18 cellular contexts compared by ENCODE assay signal in genomic region chr11:72406536-72407507, GRCh38.
"Had no signal": no experiment of that assay in that cellular context is flagged by ENCODE, and none has a peak within 500 bp of the region (broad histone marks: within the 10 kb centered on the region; RNA-seq: fewer than 3 reads in every experiment).

No MANE protein-coding gene starts in this region.

- H3K27ac Mint-ChIP-seq: activated naive CD8-positive, alpha-beta T cell treated with anti-CD3 and anti-CD28 coated beads, Interleukin-2, amount 10 ng/mL, durations not matched to agents 7 days and 5 days; natural killer cell treated with Interleukin-12 subunit alpha and Interleukin-12 subunit beta and Interleukin-15 and Interleukin-18, amount 100 ng/mL, for 72 hours; T-helper 17 cell had no signal

- H3K27ac ChIP-seq: psoas muscle, upper lobe of left lung had no signal

- FAIRE-seq: colon, endothelial cell of umbilical vein, TTC549 had no signal

- H3K27me3 Mint-ChIP-seq: activated naive CD8-positive, alpha-beta T cell treated with anti-CD3 and anti-CD28 coated beads, Interleukin-2, amount 10 ng/mL, durations not matched to agents 7 days and 5 days; natural killer cell treated with Interleukin-12 subunit alpha and Interleukin-12 subunit beta and Interleukin-15 and Interleukin-18, amount 100 ng/mL, for 72 hours; T-helper 17 cell had no signal

- H3K9me3 Mint-ChIP-seq: activated naive CD8-positive, alpha-beta T cell treated with anti-CD3 and anti-CD28 coated beads, Interleukin-2, amount 10 ng/mL, durations not matched to agents 7 days and 5 days; immature natural killer cell; natural killer cell treated with Interleukin-12 subunit alpha and Interleukin-12 subunit beta and Interleukin-15 and Interleukin-18, amount 100 ng/mL, for 72 hours had no signal

- H3K27me3 ChIP-seq: upper lobe of left lung had no signal

- H3K36me3 Mint-ChIP-seq: natural killer cell treated with Interleukin-12 subunit alpha and Interleukin-12 subunit beta and Interleukin-15 and Interleukin-18, amount 100 ng/mL, for 72 hours had no signal

- H3K4me3 ChIP-seq: lung, psoas muscle, upper lobe of left lung had no signal

- DNase-seq: activated CD4-positive, alpha-beta T cell treated with anti-CD3 and anti-CD28 coated beads, Interleukin-2, amount 50 U/mL, for 4 hours; activated naive CD8-positive, alpha-beta T cell treated with anti-CD3 and anti-CD28 coated beads, Interleukin-2, amount 10 ng/mL, durations not matched to agents 7 days and 5 days; anterior cingulate cortex; glutamatergic neuron; immature natural killer cell; left colon; occipital lobe; psoas muscle; stimulated activated CD4-positive, alpha-beta T cell treated with anti-CD3 and anti-CD28 coated beads, Interleukin-12 subunit alpha, Interleukin-12 subunit beta, amount 100 ng/mL, for 4 hours; stimulated activated naive CD4-positive, alpha-beta T cell treated with Interleukin-2 at 50 U/mL for 16 hours; T-helper 17 cell; upper lobe of left lung had no signal

- ATAC-seq: activated CD4-positive, CD25-positive, alpha-beta regulatory T cell treated with anti-CD3 and anti-CD28 coated beads, Interleukin-2, amount 50 U/mL, for 24 hours; left colon; natural killer cell treated with Interleukin-12 subunit alpha and Interleukin-12 subunit beta and Interleukin-15 and Interleukin-18, amount 100 ng/mL, for 72 hours; psoas muscle; T-helper 17 cell had no signal

- H3K4me3 Mint-ChIP-seq: activated naive CD8-positive, alpha-beta T cell treated with anti-CD3 and anti-CD28 coated beads, Interleukin-2, amount 10 ng/mL, durations not matched to agents 7 days and 5 days; immature natural killer cell; natural killer cell treated with Interleukin-12 subunit alpha and Interleukin-12 subunit beta and Interleukin-15 and Interleukin-18, amount 100 ng/mL, for 72 hours; T-helper 17 cell had no signal

- H3K9me3 ChIP-seq: psoas muscle, upper lobe of left lung had no signal
